ENCODE assay signal across 1 cellular context in the genomic region with DNA sequence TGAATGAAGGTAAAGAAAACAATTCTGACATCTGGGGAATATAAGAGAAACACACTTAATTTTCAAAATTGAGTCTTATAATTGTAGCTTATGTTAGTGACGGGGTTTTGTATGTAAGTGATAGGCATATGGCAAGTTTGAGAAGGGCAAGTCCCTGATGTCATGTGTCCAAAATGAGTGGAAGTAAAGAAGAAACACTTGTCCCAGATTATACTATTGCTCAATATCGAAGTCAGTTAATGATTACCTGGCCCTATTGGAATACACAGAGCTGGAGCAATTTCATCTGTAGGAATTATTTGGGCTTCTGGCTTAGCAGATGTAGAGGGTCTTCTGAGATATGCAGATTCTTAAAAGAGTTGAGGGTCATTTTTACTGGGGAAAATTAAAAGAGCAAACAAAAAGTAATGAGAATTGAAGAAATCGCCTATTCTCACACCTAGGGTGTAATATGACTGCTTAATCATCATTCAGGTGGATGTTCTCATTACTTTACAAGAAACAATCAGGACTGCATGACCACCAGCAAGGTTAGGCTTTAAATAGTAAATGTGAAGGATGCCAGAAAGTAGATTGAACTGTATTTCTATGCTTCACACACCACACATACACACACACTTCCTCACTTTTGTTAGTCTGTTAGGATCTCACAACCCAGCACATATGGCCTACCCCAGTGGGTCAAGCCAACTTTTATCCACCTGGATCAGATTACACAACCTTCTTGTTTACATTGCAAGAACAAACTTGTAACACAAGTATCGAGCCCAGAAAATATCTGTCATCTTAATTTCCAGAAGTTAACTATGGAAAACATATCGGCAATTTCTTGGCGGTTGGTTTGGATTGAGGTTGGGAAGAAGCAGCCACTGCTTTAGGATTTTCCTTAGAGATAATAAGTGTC.
TF ChIP-seq lines count a peak whose summit lies in the region.

No MANE protein-coding gene starts in this region.

TF ChIP-seq in GM12878, 131 proteins besides CTCF, POLR2A, EP300 and RAD21 (continued from another document):
- TF ChIP-seq, protein P1, sequence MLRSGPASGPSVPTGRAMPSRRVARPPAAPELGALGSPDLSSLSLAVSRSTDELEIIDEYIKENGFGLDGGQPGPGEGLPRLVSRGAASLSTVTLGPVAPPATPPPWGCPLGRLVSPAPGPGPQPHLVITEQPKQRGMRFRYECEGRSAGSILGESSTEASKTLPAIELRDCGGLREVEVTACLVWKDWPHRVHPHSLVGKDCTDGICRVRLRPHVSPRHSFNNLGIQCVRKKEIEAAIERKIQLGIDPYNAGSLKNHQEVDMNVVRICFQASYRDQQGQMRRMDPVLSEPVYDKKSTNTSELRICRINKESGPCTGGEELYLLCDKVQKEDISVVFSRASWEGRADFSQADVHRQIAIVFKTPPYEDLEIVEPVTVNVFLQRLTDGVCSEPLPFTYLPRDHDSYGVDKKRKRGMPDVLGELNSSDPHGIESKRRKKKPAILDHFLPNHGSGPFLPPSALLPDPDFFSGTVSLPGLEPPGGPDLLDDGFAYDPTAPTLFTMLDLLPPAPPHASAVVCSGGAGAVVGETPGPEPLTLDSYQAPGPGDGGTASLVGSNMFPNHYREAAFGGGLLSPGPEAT (IDR thresholded peaks at IDR 0.05; ENCODE audit: low read depth), result no peak
- TF ChIP-seq, protein P2, sequence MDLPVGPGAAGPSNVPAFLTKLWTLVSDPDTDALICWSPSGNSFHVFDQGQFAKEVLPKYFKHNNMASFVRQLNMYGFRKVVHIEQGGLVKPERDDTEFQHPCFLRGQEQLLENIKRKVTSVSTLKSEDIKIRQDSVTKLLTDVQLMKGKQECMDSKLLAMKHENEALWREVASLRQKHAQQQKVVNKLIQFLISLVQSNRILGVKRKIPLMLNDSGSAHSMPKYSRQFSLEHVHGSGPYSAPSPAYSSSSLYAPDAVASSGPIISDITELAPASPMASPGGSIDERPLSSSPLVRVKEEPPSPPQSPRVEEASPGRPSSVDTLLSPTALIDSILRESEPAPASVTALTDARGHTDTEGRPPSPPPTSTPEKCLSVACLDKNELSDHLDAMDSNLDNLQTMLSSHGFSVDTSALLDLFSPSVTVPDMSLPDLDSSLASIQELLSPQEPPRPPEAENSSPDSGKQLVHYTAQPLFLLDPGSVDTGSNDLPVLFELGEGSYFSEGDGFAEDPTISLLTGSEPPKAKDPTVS (IDR thresholded peaks at IDR 0.05; ENCODE audit: low read depth, low read length), result no peak
TF ChIP-seq in GM12878: peak in this region for 0.
